In genomic region chr9:114107286-114108001, GRCh38 we compare ENCODE assay signal across 1 cellular context.
TF ChIP-seq lines count a peak whose summit lies in the region.

No MANE protein-coding gene starts in this region.

TF ChIP-seq in HepG2, 621 proteins besides CTCF, POLR2A, EP300 and RAD21:
- TF ChIP-seq ZNF33B (CRISPR knock-in tag; IDR thresholded peaks at IDR 0.05), result no peak
- TF ChIP-seq FOXP1 (IDR thresholded peaks at IDR 0.05), result 0 out of 2 replicates have a peak, but pooled peaks have one; percentile 19
- TF ChIP-seq FOXP1 (CRISPR knock-in tag; IDR thresholded peaks at IDR 0.05), result no peak
- TF ChIP-seq DZIP1 (CRISPR knock-in tag; IDR thresholded peaks at IDR 0.05), result no peak
- 0 out of 2 replicates have a peak, but pooled peaks have one; percentile 24 for TF ChIP-seq ZC3H13 (CRISPR knock-in tag; IDR thresholded peaks at IDR 0.05)
- no peak for TF ChIP-seq XRCC5 (optimal IDR thresholded peaks at IDR 0.05; ENCODE audit: low read length)
- no peak for TF ChIP-seq MLLT10 (CRISPR knock-in tag; IDR thresholded peaks at IDR 0.05)
- TF ChIP-seq MXI1 (IDR thresholded peaks at IDR 0.05; ENCODE audit: borderline replicate concordance, low read depth, low read length), result no peak
- TF ChIP-seq ZNF18 (CRISPR knock-in tag; IDR thresholded peaks at IDR 0.05; ENCODE audit: insufficient replicate concordance), result peak; percentile 29
- no peak for TF ChIP-seq PBX3 (CRISPR knock-in tag; IDR thresholded peaks at IDR 0.05; ENCODE audit: borderline replicate concordance)
- TF ChIP-seq ZNF331 (CRISPR knock-in tag; IDR thresholded peaks at IDR 0.05), result no peak
- TF ChIP-seq ZNF781 (CRISPR knock-in tag; IDR thresholded peaks at IDR 0.05; ENCODE audit: borderline replicate concordance, not compliant biosample characterization), result peak; percentile 0
- 0 out of 2 replicates have a peak, but pooled peaks have one; percentile 26 for TF ChIP-seq E2F2 (CRISPR knock-in tag; IDR thresholded peaks at IDR 0.05; ENCODE audit: borderline replicate concordance)
- no peak for TF ChIP-seq TSC22D2 (CRISPR knock-in tag; IDR thresholded peaks at IDR 0.05; ENCODE audit: borderline replicate concordance)
- no peak for TF ChIP-seq MEIS2 (CRISPR knock-in tag; IDR thresholded peaks at IDR 0.05)
- no peak for TF ChIP-seq NONO (IDR thresholded peaks at IDR 0.05)
- no peak for TF ChIP-seq NONO (CRISPR knock-in tag; conservative IDR thresholded peaks at IDR 0.05)
- TF ChIP-seq CREB1 (IDR thresholded peaks at IDR 0.05), result peak; percentile 59; the same call in 1 of the 2 replicates
- no peak for TF ChIP-seq CREB1 (CRISPR knock-in tag; IDR thresholded peaks at IDR 0.05)
- TF ChIP-seq CENPX (CRISPR knock-in tag; IDR thresholded peaks at IDR 0.05), result no peak
- 0 out of 2 replicates have a peak, but pooled peaks have one; percentile 12 for TF ChIP-seq JUNB (CRISPR knock-in tag; IDR thresholded peaks at IDR 0.05; ENCODE audit: borderline replicate concordance)
- TF ChIP-seq ZSCAN22 (CRISPR knock-in tag; IDR thresholded peaks at IDR 0.05), result no peak
- no peak for TF ChIP-seq TERF1 (CRISPR knock-in tag; IDR thresholded peaks at IDR 0.05)
- no peak for TF ChIP-seq DRAP1 (CRISPR knock-in tag; IDR thresholded peaks at IDR 0.05)
- TF ChIP-seq ZNF468 (CRISPR knock-in tag; IDR thresholded peaks at IDR 0.05), result no peak
- no peak for TF ChIP-seq ZNF660 (CRISPR knock-in tag; IDR thresholded peaks at IDR 0.05; ENCODE audit: borderline replicate concordance, low read depth)
